8 cellular contexts compared by ENCODE assay signal in the genomic region with DNA sequence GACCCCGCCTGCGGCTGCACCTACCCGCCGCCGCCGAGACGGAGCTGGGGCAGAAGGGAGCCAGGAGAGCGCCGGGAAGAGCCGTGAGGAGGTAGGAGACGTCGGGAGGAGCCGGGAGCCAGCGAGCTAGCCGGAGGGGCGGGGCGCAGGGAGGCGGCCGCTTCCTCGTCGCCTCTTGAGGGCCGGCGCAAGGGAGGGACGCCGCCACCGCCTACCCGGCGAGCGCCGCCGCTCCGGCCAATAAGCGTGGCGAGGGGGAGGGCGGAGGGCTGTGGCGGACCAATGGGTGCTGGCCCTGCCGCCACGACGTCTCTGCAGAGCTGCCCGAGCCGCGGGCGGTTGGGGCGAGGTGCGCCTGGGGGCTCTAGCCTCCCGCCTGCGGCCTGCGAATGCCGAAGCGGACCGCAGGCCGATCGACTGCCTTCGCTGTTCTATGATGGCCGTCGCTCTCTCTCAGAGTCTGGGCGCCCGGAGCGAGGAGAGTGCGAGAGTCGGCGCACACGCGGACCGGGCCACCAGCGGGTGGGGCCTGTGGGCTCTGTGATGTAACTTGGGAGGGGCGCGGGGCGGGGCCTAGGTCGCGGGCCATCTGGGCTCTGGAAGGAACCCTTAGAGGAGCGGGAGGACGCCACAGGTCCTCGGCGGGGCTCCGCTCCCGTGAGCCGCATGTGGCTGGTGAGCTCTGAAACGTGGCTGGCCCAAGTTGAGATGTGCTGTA.
DNase-seq lines count a peak whose midpoint lies in the region; ATAC-seq and FAIRE-seq lines count a peak whose summit lies in the region.

No MANE protein-coding gene starts in this region.

- DNase-seq in COR-L47 (lab: John Stamatoyannopoulos, UW) = peak; percentile 85
- DNase-seq in HTR-8/SVneo (ENCODE audit: insufficient read length, low spot score) = peak; percentile 93
- peak; percentile 93 for DNase-seq in NOMO-1 treated with DMSO at 0.1 percent for 48 hours (lab: John Stamatoyannopoulos, UW; ENCODE audit: unreplicated experiment)
- peak; percentile 75 for DNase-seq in activated CD8-positive, alpha-beta memory T cell treated with anti-CD3 and anti-CD28 coated beads, Interleukin-2, amount 50 U/mL, for 1 hour (ENCODE audit: extremely low read depth)
- DNase-seq in mesenteric fat pad (ENCODE audit: low spot score) = peak; percentile 99
- DNase-seq in stimulated activated CD8-positive, alpha-beta memory T cell treated with anti-CD3 and anti-CD28 coated beads, Interleukin-15, amount 100 ng/mL, for 1 hour (ENCODE audit: low read depth) = peak; percentile 90

- no peaks in the 10 kb centered on the region for H3K4me1 ChIP-seq in endocrine pancreas (ENCODE audit: control insufficient read depth, insufficient read depth, low read length)

- H3K4me3 ChIP-seq in endocrine pancreas (ENCODE audit: control insufficient read depth, insufficient read depth, low read length) = no peak overlapping the region

- no peaks in the 10 kb centered on the region for H3K9me3 ChIP-seq in endocrine pancreas (ENCODE audit: control insufficient read depth, low read length)

- no peaks in the 10 kb centered on the region for H3K36me3 ChIP-seq in endocrine pancreas (ENCODE audit: control insufficient read depth, insufficient read depth, low read length)

- FAIRE-seq in HTR-8/SVneo (lab: Jason Lieb, UNC) = peak; percentile 93

- H3K9ac ChIP-seq in endocrine pancreas (ENCODE audit: control insufficient read depth, insufficient read depth, low read length) = peak overlapping the region; percentile 70

- no peaks in the 10 kb centered on the region for H3K27me3 ChIP-seq in endocrine pancreas (ENCODE audit: control insufficient read depth, insufficient read depth, low read length)

- ATAC-seq in GM21367 (IDR thresholded peaks at IDR 0.05; ENCODE audit: unreplicated experiment) = peak; percentile 85
